Comparison of ENCODE assay signal across 29 cellular contexts in genomic region chr15:76298986-76299385, GRCh38. TPM values are rescaled to one million over a fixed set of nuclear protein-coding genes. Genes with fewer than 3 reads are reported as not detected.
"Had no signal": no experiment of that assay in that cellular context is flagged by ENCODE, and none has a peak within 500 bp of the region (broad histone marks: within the 10 kb centered on the region; RNA-seq: fewer than 3 reads in every experiment).

No MANE protein-coding gene starts in this region.

- ATAC-seq: left cardiac atrium; natural killer cell treated with Interleukin-12 subunit alpha and Interleukin-12 subunit beta and Interleukin-15 and Interleukin-18, amount 100 ng/mL, for 72 hours; right cardiac atrium; T-helper 17 cell had no signal

- H3K9me3 Mint-ChIP-seq: activated CD4-positive, alpha-beta T cell treated with anti-CD3 and anti-CD28 coated beads, Interleukin-2, amount 10 ng/mL, durations not matched to agents 24 days and 14 days; dendritic cell treated with granulocyte-macrophage colony-stimulating factor and Interleukin-4, amounts not matched to agents 40 ng/mL and 50 ng/mL, for 4 days; natural killer cell treated with Interleukin-12 subunit alpha and Interleukin-12 subunit beta and Interleukin-15 and Interleukin-18, amount 100 ng/mL, for 72 hours had no signal

- H3K27me3 ChIP-seq: brain microvascular endothelial cell, esophagus squamous epithelium, spleen, suprapubic skin, tibial artery had no signal

- H3K4me3 ChIP-seq: esophagus squamous epithelium, spleen, suprapubic skin, tibial artery had no signal

- DNase-seq: activated CD4-positive, alpha-beta memory T cell treated with anti-CD3 and anti-CD28 coated beads for 36 hours; activated CD4-positive, alpha-beta T cell treated with anti-CD3 and anti-CD28 coated beads, Interleukin-2, amount 10 ng/mL, durations not matched to agents 24 days and 14 days; activated CD4-positive, CD25-positive, alpha-beta regulatory T cell treated with anti-CD3 and anti-CD28 coated beads, Interleukin-2, amount 50 U/mL, for 72 hours; activated CD8-positive, alpha-beta memory T cell treated with anti-CD3 and anti-CD28 coated beads, Interleukin-2, amount 50 U/mL, for 4 hours; activated gamma-delta T cell treated with Interleukin-2 at 50 U/mL for 16 hours; activated naive CD4-positive, alpha-beta T cell treated with anti-CD3 and anti-CD28 coated beads, Interleukin-2, amount 50 U/mL, for 16 hours; activated T-cell treated with anti-CD3 and anti-CD28 coated beads, Interleukin-2, amount 50 U/mL, for 1 hour; amniotic stem cell; brain microvascular endothelial cell; central memory CD4-positive, alpha-beta T cell; endodermal cell; esophagus squamous epithelium; glutamatergic neuron; islet precursor cell; left cardiac atrium; right cardiac atrium; spleen; stimulated activated naive CD4-positive, alpha-beta T cell; T-helper 17 cell; T1000; tibial artery; WERI-Rb-1 had no signal

- H3K27me3 Mint-ChIP-seq: activated CD4-positive, alpha-beta memory T cell treated with anti-CD3 and anti-CD28 coated beads for 36 hours; activated CD4-positive, alpha-beta T cell treated with anti-CD3 and anti-CD28 coated beads, Interleukin-2, amount 10 ng/mL, durations not matched to agents 24 days and 14 days; dendritic cell treated with granulocyte-macrophage colony-stimulating factor and Interleukin-4, amounts not matched to agents 40 ng/mL and 50 ng/mL, for 4 days; natural killer cell treated with Interleukin-12 subunit alpha and Interleukin-12 subunit beta and Interleukin-15 and Interleukin-18, amount 100 ng/mL, for 72 hours; T-helper 17 cell had no signal

- H3K4me3 Mint-ChIP-seq: activated CD4-positive, alpha-beta memory T cell treated with anti-CD3 and anti-CD28 coated beads for 36 hours; activated CD4-positive, alpha-beta T cell treated with anti-CD3 and anti-CD28 coated beads, Interleukin-2, amount 10 ng/mL, durations not matched to agents 24 days and 14 days; dendritic cell treated with granulocyte-macrophage colony-stimulating factor and Interleukin-4, amounts not matched to agents 40 ng/mL and 50 ng/mL, for 4 days; endodermal cell; natural killer cell treated with Interleukin-12 subunit alpha and Interleukin-12 subunit beta and Interleukin-15 and Interleukin-18, amount 100 ng/mL, for 72 hours; T-helper 17 cell had no signal

- H3K36me3 ChIP-seq: brain microvascular endothelial cell, esophagus squamous epithelium, spleen, suprapubic skin, tibial artery, WERI-Rb-1 had no signal

- H3K9me3 ChIP-seq: esophagus squamous epithelium, spleen, suprapubic skin, tibial artery had no signal

- FAIRE-seq: astrocyte, frontal cortex, urothelium cell line had no signal

- H3K27ac Mint-ChIP-seq: activated CD4-positive, alpha-beta memory T cell treated with anti-CD3 and anti-CD28 coated beads for 36 hours; activated CD4-positive, alpha-beta T cell treated with anti-CD3 and anti-CD28 coated beads, Interleukin-2, amount 10 ng/mL, durations not matched to agents 24 days and 14 days; dendritic cell treated with granulocyte-macrophage colony-stimulating factor and Interleukin-4, amounts not matched to agents 40 ng/mL and 50 ng/mL, for 4 days; endodermal cell; natural killer cell treated with Interleukin-12 subunit alpha and Interleukin-12 subunit beta and Interleukin-15 and Interleukin-18, amount 100 ng/mL, for 72 hours; T-helper 17 cell had no signal

RNA-seq across cellular contexts. Expression of gene ISL2, which starts 37.6 kb away (rescaled TPM):
- total RNA-seq: frontal cortex, left cardiac atrium, lower leg skin, right cardiac atrium, T-helper 17 cell had no signal
